ENCODE assay signal across 9 cellular contexts in the genomic region with DNA sequence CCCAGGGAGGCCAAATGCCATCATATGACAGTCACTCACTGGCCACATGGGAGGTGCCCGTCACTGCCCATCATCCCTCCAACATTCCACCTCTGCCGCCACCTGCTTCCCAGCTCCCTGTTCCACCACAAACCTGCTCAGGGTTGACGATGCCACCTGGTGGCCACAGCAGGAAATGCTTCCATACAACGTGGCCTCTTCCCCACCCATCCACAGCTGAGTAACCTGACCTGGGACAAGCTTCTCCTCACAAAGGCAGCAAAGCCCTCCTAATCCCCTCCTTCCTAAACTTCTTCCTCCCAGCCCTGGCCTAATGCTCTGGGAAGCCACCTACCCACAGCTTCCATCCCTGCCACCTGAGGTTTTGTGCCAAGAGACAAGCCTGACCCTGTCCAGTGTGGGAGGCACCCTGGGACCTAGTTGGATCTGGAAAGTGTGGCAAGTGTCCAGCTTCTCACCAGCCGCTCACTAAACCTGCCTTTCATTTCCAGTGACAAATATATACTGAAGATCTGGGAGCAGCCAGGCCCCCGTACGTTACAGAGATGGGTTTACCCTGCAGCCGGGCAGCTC. TPM values are rescaled to one million over a fixed set of nuclear protein-coding genes. Genes with fewer than 3 reads are reported as not detected.
DNase-seq lines count a peak whose midpoint lies in the region; ATAC-seq and TF ChIP-seq lines count a peak whose summit lies in the region.
"Had no signal": no experiment of that assay in that cellular context is flagged by ENCODE, and none has a peak within 500 bp of the region (broad histone marks: within the 10 kb centered on the region; RNA-seq: fewer than 3 reads in every experiment).

No MANE protein-coding gene starts in this region.

- H3K4me3 ChIP-seq in GM23338 (no peak overlapping the region), WERI-Rb-1 (ENCODE audit: low read depth, low read length) (no peak overlapping the region)
- H3K4me3 ChIP-seq: SK-N-MC had no signal

- peak overlapping the region; percentile 57; the same call in 1 of the 2 replicates for H2AFZ ChIP-seq in GM23338

- H3K36me3 ChIP-seq in GM23338 (ENCODE audit: insufficient read depth): no peaks in the 10 kb centered on the region
- no peaks in the 10 kb centered on the region for H3K36me3 ChIP-seq in WERI-Rb-1

- H3K9me3 ChIP-seq in WERI-Rb-1 (ENCODE audit: severe bottlenecking): peaks cover 10% of the 10 kb centered on the region

- H3F3A ChIP-seq in GM23338 (replicated peaks; ENCODE audit: low read depth): no peaks in the 10 kb centered on the region

- H3K4me1 Mint-ChIP-seq in GM23338 (peaks cover 6% of the 10 kb centered on the region), glutamatergic neuron (ENCODE audit: low read depth, unreplicated experiment) (no peaks in the 10 kb centered on the region), immature natural killer cell (peaks cover 3% of the 10 kb centered on the region in 2 donors)

- H3K27ac ChIP-seq in GM23338 (ENCODE audit: low read depth) (no peak overlapping the region), WERI-Rb-1 (no peak overlapping the region), temporal lobe (ENCODE audit: low read depth, low read length) (peak overlapping the region; percentile 7)
- H3K27ac ChIP-seq: SK-N-MC had no signal

- H3K36me3 Mint-ChIP-seq in GM23338 (ENCODE audit: low read depth) (no peaks in the 10 kb centered on the region; the same call in 2 of the 3 replicates), glutamatergic neuron (ENCODE audit: unreplicated experiment) (peaks cover 6% of the 10 kb centered on the region), immature natural killer cell (peaks cover 0 to 3% (median 0%) of the 10 kb centered on the region in 3 donors)

- peaks cover 4% of the 10 kb centered on the region; the same call in 2 of the 3 replicates for H3K9me3 Mint-ChIP-seq in GM23338
- H3K9me3 Mint-ChIP-seq in glutamatergic neuron (ENCODE audit: unreplicated experiment): peaks cover 7% of the 10 kb centered on the region
- peaks cover 3 to 8% (median 5%) of the 10 kb centered on the region in 6 donors for H3K9me3 Mint-ChIP-seq in immature natural killer cell

- no peaks in the 10 kb centered on the region; the same call in 1 of the 2 replicates for H4K20me1 ChIP-seq in GM23338 (replicated peaks; ENCODE audit: insufficient read depth)

- ATAC-seq in GM23338 (peak; percentile 56), GM21529 (IDR thresholded peaks at IDR 0.05; ENCODE audit: unreplicated experiment) (no peak)

- H3K27ac Mint-ChIP-seq in GM23338 (no peak overlapping the region), glutamatergic neuron (ENCODE audit: unreplicated experiment) (no peak overlapping the region), immature natural killer cell (no peak overlapping the region)

- no peaks in the 10 kb centered on the region for H3K4me1 ChIP-seq in GM23338 (ENCODE audit: insufficient read depth)

- no peak overlapping the region for H3K4me2 ChIP-seq in GM23338

- H3K9me2 ChIP-seq in GM23338 (ENCODE audit: insufficient read depth): no peaks in the 10 kb centered on the region

- H3K4me3 Mint-ChIP-seq in GM23338: no peak overlapping the region; the same call in 2 of the 3 replicates
- no peak overlapping the region for H3K4me3 Mint-ChIP-seq in glutamatergic neuron (ENCODE audit: unreplicated experiment)
- H3K4me3 Mint-ChIP-seq in immature natural killer cell: no peak overlapping the region

- TF ChIP-seq CTCF in GM23338 (conservative IDR thresholded peaks at IDR 0.05; ENCODE audit: low read depth in 2 of 2): peak; percentile 85 to 98
- peak; percentile 89 for TF ChIP-seq CTCF in WERI-Rb-1 (IDR thresholded peaks at IDR 0.05; ENCODE audit: low read depth, low read length)
- peak; percentile 86 for TF ChIP-seq CTCF in glutamatergic neuron (IDR thresholded peaks at IDR 0.05; ENCODE audit: partially characterized antibody, unreplicated experiment)

- no peaks in the 10 kb centered on the region for H3K79me2 ChIP-seq in GM23338 (replicated peaks; ENCODE audit: insufficient read depth)

- H3K27me3 ChIP-seq in GM23338 (ENCODE audit: insufficient read depth): peaks cover 33% of the 10 kb centered on the region
- H3K27me3 ChIP-seq in WERI-Rb-1 (ENCODE audit: insufficient read depth, low read depth, severe bottlenecking): peaks cover 13% of the 10 kb centered on the region

- DNase-seq in COLO668 (lab: John Stamatoyannopoulos, UW; ENCODE audit: unreplicated experiment): peak; percentile 70
- DNase-seq in GM23338 (ENCODE audit: low spot score): peak; percentile 91
- peak; percentile 84 for DNase-seq in WERI-Rb-1
- peak; percentile 80 for DNase-seq in glutamatergic neuron
- no peak for DNase-seq in NK-92 treated with Interleukin-12 subunit alpha and Interleukin-12 subunit beta, amount 100 ng/mL, for 24 hours (lab: John Stamatoyannopoulos, UW)
- DNase-seq in immature natural killer cell: no peak

- H3K27me3 Mint-ChIP-seq in GM23338 (ENCODE audit: insufficient read depth, low read depth, poor library complexity) (peaks cover 44% of the 10 kb centered on the region), glutamatergic neuron (ENCODE audit: unreplicated experiment) (peaks cover 21% of the 10 kb centered on the region), immature natural killer cell (ENCODE audit: low read depth in 3 of 3) (peaks cover 4 to 26% (median 23%) of the 10 kb centered on the region in 3 donors)

TF ChIP-seq in GM23338, 12 proteins besides CTCF, POLR2A, EP300 and RAD21:
- peak; percentile 47; the same call in 1 of the 2 replicates for TF ChIP-seq CREB1 (CRISPR knock-in tag; IDR thresholded peaks at IDR 0.05; ENCODE audit: low read depth)
- no peak for TF ChIP-seq EZH2phosphoT487 (IDR thresholded peaks at IDR 0.05; ENCODE audit: unreplicated experiment)
- TF ChIP-seq POLR2AphosphoS5 (IDR thresholded peaks at IDR 0.05; ENCODE audit: low read depth): no peak

RNA-seq across cellular contexts. Expression of gene DEGS2, which starts 4.3 kb away (rescaled TPM):
- 0.35 and 0.63 TPM in 2 replicates for total RNA-seq in GM23338 (2014; rRNA removed; shearing (Covaris generic))
- 1.0 and 2.2 TPM in 2 replicates for polyA plus RNA-seq in GM23338 (2016; fragmentation: Nextera tagmentation; extraction: Ambion mirVana)
- total RNA-seq in glutamatergic neuron (ENCODE audit: unreplicated experiment): 0.34 TPM
- total RNA-seq in temporal lobe: 2.2 TPM
- 10 to 100 TPM in 2 of 3 donors, 1 to 10 TPM in 1; 7.8 to 21.7 (median 12.1) TPM for polyA plus RNA-seq in immature natural killer cell

Comparison
In these comparisons a context has a peak if more than half of its experiments do, and no peak if none do; other contexts are left out.
1. DNase-seq: peak in COLO668 (single experiment), GM23338 (single experiment), WERI-Rb-1 (single experiment) and glutamatergic neuron (single experiment); none in NK-92 treated with Interleukin-12 subunit alpha and Interleukin-12 subunit beta, amount 100 ng/mL, for 24 hours (single experiment) and immature natural killer cell (0 of 3).
2. Peak in every context shown above with its lines, with median percentiles within 50 percentile points of each other: CTCF ChIP-seq.